ENCODE assay signal across 19 cellular contexts in genomic region chr10:29099001-29099400, GRCh38.
DNase-seq lines count a peak whose midpoint lies in the region; ATAC-seq and TF ChIP-seq lines count a peak whose summit lies in the region.
"Had no signal": no experiment of that assay in that cellular context is flagged by ENCODE, and none has a peak within 500 bp of the region (broad histone marks: within the 10 kb centered on the region; RNA-seq: fewer than 3 reads in every experiment).

No MANE protein-coding gene starts in this region.

- no peaks in the 10 kb centered on the region for H3K4me1 ChIP-seq in mammary epithelial cell (ENCODE audit: insufficient read depth, low read length)
- peaks cover 37% of the 10 kb centered on the region for H3K4me1 ChIP-seq in PC-3 (ENCODE audit: insufficient read depth, low read length)
- no peaks in the 10 kb centered on the region for H3K4me1 ChIP-seq in foreskin keratinocyte
- peaks cover 10% of the 10 kb centered on the region for H3K4me1 ChIP-seq in smooth muscle cell (ENCODE audit: low read depth)
- H3K4me1 ChIP-seq in A673 (ENCODE audit: insufficient read depth, low read length, poor library complexity, severe bottlenecking) = no peaks in the 10 kb centered on the region
- H3K4me1 ChIP-seq: BLaER1 treated with 17β-estradiol and CSF1 and Interleukin-3, amounts not matched to agents 10 nM and 100 nM had no signal

- H3K4me1 Mint-ChIP-seq in MCF 10A (ENCODE audit: insufficient read depth, unreplicated experiment) = peaks cover 10% of the 10 kb centered on the region
- H3K4me1 Mint-ChIP-seq: CD8-positive, alpha-beta memory T cell had no signal

- H3K4me3 Mint-ChIP-seq in MCF 10A (ENCODE audit: unreplicated experiment) = no peak overlapping the region
- H3K4me3 Mint-ChIP-seq: CD8-positive, alpha-beta memory T cell had no signal

- ATAC-seq in PC-3 = peak; percentile 72
- peak; percentile 40 for ATAC-seq in foreskin keratinocyte
- ATAC-seq in HG03280 (IDR thresholded peaks at IDR 0.05; ENCODE audit: unreplicated experiment) = no peak
- no peak for ATAC-seq in HG02610 (IDR thresholded peaks at IDR 0.05; ENCODE audit: unreplicated experiment)
- ATAC-seq: A549 had no signal

- no peak overlapping the region for H3K4me2 ChIP-seq in mammary epithelial cell (ENCODE audit: insufficient read depth, low read depth, low read length)
- H3K4me2 ChIP-seq in PC-3 (ENCODE audit: low read length) = peak overlapping the region; percentile 68
- no peak overlapping the region for H3K4me2 ChIP-seq in smooth muscle cell
- H3K4me2 ChIP-seq: A549; BLaER1 treated with 17β-estradiol and CSF1 and Interleukin-3, amounts not matched to agents 10 nM and 100 nM; KMS-11 had no signal

- TF ChIP-seq CTCF in mammary epithelial cell (conservative IDR thresholded peaks at IDR 0.05 in 1 of 2, IDR thresholded peaks at IDR 0.05 in 1 of 2; ENCODE audit: extremely low read depth in 1 of 2, insufficient read depth in 1 of 2, low read depth in 1 of 2, low read length in 2 of 2) = no peak
- no peak for TF ChIP-seq CTCF in MCF 10A (IDR thresholded peaks at IDR 0.05; ENCODE audit: unreplicated experiment)
- no peak for TF ChIP-seq CTCF in PC-3 (conservative IDR thresholded peaks at IDR 0.05; ENCODE audit: low read depth, low read length)
- no peak for TF ChIP-seq CTCF in foreskin keratinocyte (conservative IDR thresholded peaks at IDR 0.05)
- TF ChIP-seq CTCF in smooth muscle cell (IDR thresholded peaks at IDR 0.05; ENCODE audit: borderline replicate concordance, insufficient read depth, poor library complexity, severe bottlenecking) = no peak
- TF ChIP-seq CTCF in A673 (conservative IDR thresholded peaks at IDR 0.05; ENCODE audit: low read depth, low read length) = no peak

- BruUV-seq in mammary epithelial cell (replicated peaks; lab: Mats Ljungman, UMichigan) = no TSS peak
- no TSS peak for BruUV-seq in MCF 10A (replicated peaks; lab: Mats Ljungman, UMichigan)
- BruUV-seq in PC-3 (replicated peaks; lab: Mats Ljungman, UMichigan) = no TSS peak
- BruUV-seq in A673 (replicated peaks; lab: Mats Ljungman, UMichigan) = no TSS peak

- peaks cover 3% of the 10 kb centered on the region for H3F3A ChIP-seq in PC-3 (ENCODE audit: low read length, unreplicated experiment)
- peaks cover 20% of the 10 kb centered on the region for H3F3A ChIP-seq in smooth muscle cell (ENCODE audit: low read depth)

- intact Hi-C loops in mammary epithelial cell (cut with micrococcal nuclease) (no loop called here), MCF 10A (cut with micrococcal nuclease) (no loop called here), PC-3 (cut with micrococcal nuclease) (no loop called here), A673 (cut with micrococcal nuclease; ENCODE audit: unreplicated experiment) (no loop called here)

- H4K20me1 ChIP-seq in mammary epithelial cell (ENCODE audit: insufficient read depth, low read length) (no peaks in the 10 kb centered on the region), PC-3 (ENCODE audit: low read length) (no peaks in the 10 kb centered on the region), smooth muscle cell (ENCODE audit: low read depth) (no peaks in the 10 kb centered on the region)
- H4K20me1 ChIP-seq: BLaER1 treated with 17β-estradiol and CSF1 and Interleukin-3, amounts not matched to agents 10 nM and 100 nM had no signal

- DNase-seq in mammary epithelial cell (peak; percentile 59), MCF 10A (ENCODE audit: unreplicated experiment) (no peak), PC-3 (peak; percentile 86), foreskin keratinocyte (peak; percentile 33 to 65), smooth muscle cell (lab: John Stamatoyannopoulos, UW; ENCODE audit: unreplicated experiment) (no peak), A673 (ENCODE audit: low spot score) (no peak)
- DNase-seq: CD8-positive, alpha-beta memory T cell; DND-41; MG63; NCI-H1048; NCI-H1436; NCI-H1930; NCI-H446 treated with DMSO at 0.1 percent for 48 hours; SW 1271 had no signal

- no peaks in the 10 kb centered on the region for H3K9me3 Mint-ChIP-seq in MCF 10A (ENCODE audit: unreplicated experiment)

- no peak overlapping the region for H3K27ac Mint-ChIP-seq in MCF 10A (ENCODE audit: low read depth, unreplicated experiment)
- H3K27ac Mint-ChIP-seq: CD8-positive, alpha-beta memory T cell had no signal

- H3K27me3 Mint-ChIP-seq in MCF 10A (ENCODE audit: insufficient read depth, unreplicated experiment) = no peaks in the 10 kb centered on the region

- H3K36me3 Mint-ChIP-seq in MCF 10A (ENCODE audit: insufficient read depth, unreplicated experiment) = no peaks in the 10 kb centered on the region
- H3K36me3 Mint-ChIP-seq: CD8-positive, alpha-beta memory T cell had no signal

- H3K9ac ChIP-seq in mammary epithelial cell (ENCODE audit: insufficient read depth, low read length) (no peak overlapping the region), PC-3 (ENCODE audit: low read length) (peak overlapping the region; percentile 25; the same call in 1 of the 2 replicates), smooth muscle cell (ENCODE audit: low read depth) (no peak overlapping the region)
- H3K9ac ChIP-seq: BLaER1 treated with 17β-estradiol and CSF1 and Interleukin-3, amounts not matched to agents 10 nM and 100 nM; KMS-11 had no signal

- dilution Hi-C loops in mammary epithelial cell (cut with HindIII; ENCODE audit: low sequenced_read_pairs) = no loop called here

- peaks cover 4% of the 10 kb centered on the region for H3K9me3 ChIP-seq in mammary epithelial cell (replicated peaks; ENCODE audit: insufficient read depth, low read length)
- no peaks in the 10 kb centered on the region for H3K9me3 ChIP-seq in PC-3 (ENCODE audit: low read length)
- H3K9me3 ChIP-seq in smooth muscle cell (replicated peaks; ENCODE audit: low read depth) = no peaks in the 10 kb centered on the region
- H3K9me3 ChIP-seq in A673 (ENCODE audit: low read depth, low read length, poor library complexity, severe bottlenecking) = no peaks in the 10 kb centered on the region

- in situ Hi-C loops in mammary epithelial cell (cut with MboI; ENCODE audit: low sequenced_read_pairs in 2 of 2) = no loop called here

- H3K27ac ChIP-seq in mammary epithelial cell (ENCODE audit: insufficient read depth, low read depth, low read length) (no peak overlapping the region), PC-3 (ENCODE audit: low read length) (peak overlapping the region; percentile 82), foreskin keratinocyte (no peak overlapping the region), smooth muscle cell (ENCODE audit: low read depth) (peak overlapping the region; percentile 65), A673 (ENCODE audit: low read depth, low read length, poor library complexity, severe bottlenecking) (no peak overlapping the region)
- H3K27ac ChIP-seq: A549; BLaER1 treated with 17β-estradiol and CSF1 and Interleukin-3, amounts not matched to agents 10 nM and 100 nM; KMS-11 had no signal

- H3K27me3 ChIP-seq in mammary epithelial cell (ENCODE audit: insufficient read depth, low read length) (no peaks in the 10 kb centered on the region), PC-3 (ENCODE audit: low read length) (no peaks in the 10 kb centered on the region), foreskin keratinocyte (peaks cover 5% of the 10 kb centered on the region), smooth muscle cell (ENCODE audit: low read depth) (no peaks in the 10 kb centered on the region), A673 (replicated peaks; ENCODE audit: insufficient read depth, low read depth, low read length, poor library complexity) (no peaks in the 10 kb centered on the region)
- H3K27me3 ChIP-seq: BLaER1 treated with 17β-estradiol and CSF1 and Interleukin-3, amounts not matched to agents 10 nM and 100 nM; MG63 had no signal

- H2AFZ ChIP-seq in mammary epithelial cell (ENCODE audit: low read depth, low read length) (no peak overlapping the region), PC-3 (ENCODE audit: low read length) (no peak overlapping the region), smooth muscle cell (ENCODE audit: low read depth) (no peak overlapping the region)

- CTCF ChIA-PET in mammary epithelial cell (lab: Charles Lee; ENCODE audit: low non-redundant PET) = no interaction called here
- CTCF ChIA-PET in MCF 10A (lab: Yijun Ruan, JAX) = no interaction called here
- CTCF ChIA-PET in PC-3 (lab: Charles Lee) = no interaction called here
- CTCF ChIA-PET in A673 (lab: Charles Lee) = no interaction called here

- H3K36me3 ChIP-seq in mammary epithelial cell (ENCODE audit: insufficient read depth, low read length) = no peaks in the 10 kb centered on the region
- no peaks in the 10 kb centered on the region for H3K36me3 ChIP-seq in PC-3 (ENCODE audit: low read depth, low read length)
- H3K36me3 ChIP-seq in smooth muscle cell (ENCODE audit: low read depth) = no peaks in the 10 kb centered on the region
- H3K36me3 ChIP-seq in A673 (ENCODE audit: insufficient read depth, low read length, poor library complexity, severe bottlenecking) = no peaks in the 10 kb centered on the region
- H3K36me3 ChIP-seq: BLaER1 treated with 17β-estradiol and CSF1 and Interleukin-3, amounts not matched to agents 10 nM and 100 nM; MG63 had no signal

- H3K79me2 ChIP-seq in mammary epithelial cell (ENCODE audit: insufficient read depth, low read length) (no peaks in the 10 kb centered on the region), PC-3 (ENCODE audit: low read length) (no peaks in the 10 kb centered on the region), smooth muscle cell (ENCODE audit: low read depth) (no peaks in the 10 kb centered on the region)

- 23% methylated on average over 2 of the region's 2 CpGs for WGBS in mammary epithelial cell (ENCODE audit: low coverage, missing lambda C conversion rate)
- 21% methylated on average over 2 of the region's 2 CpGs for WGBS in smooth muscle cell (ENCODE audit: low lambda C conversion rate)

- POLR2A ChIA-PET in MCF 10A (lab: Yijun Ruan, JAX) (no interaction called here), PC-3 (lab: Charles Lee; ENCODE audit: unreplicated experiment) (no interaction called here), A673 (lab: Charles Lee; ENCODE audit: low non-redundant PET) (no interaction called here)

- no peaks in the 10 kb centered on the region for H3K9me2 ChIP-seq in PC-3 (replicated peaks; ENCODE audit: low read length)

- H3K4me3 ChIP-seq in mammary epithelial cell (replicated peaks in 1 of 3; ENCODE audit: insufficient read depth in 1 of 3, low read depth in 2 of 3, low read length in 3 of 3) (no peak overlapping the region), PC-3 (ENCODE audit: low read length) (no peak overlapping the region), smooth muscle cell (no peak overlapping the region), A673 (ENCODE audit: low read depth, low read length, poor library complexity, severe bottlenecking) (no peak overlapping the region)
- H3K4me3 ChIP-seq: A549; BLaER1 treated with 17β-estradiol and CSF1 and Interleukin-3, amounts not matched to agents 10 nM and 100 nM; MG63 had no signal

Comparison
In these comparisons a context has a peak if more than half of its experiments do, and no peak if none do; other contexts are left out.
1. DNase-seq: peak in mammary epithelial cell (single experiment), PC-3 (single experiment) and foreskin keratinocyte (2 of 2); none in MCF 10A (single experiment), smooth muscle cell (single experiment) and A673 (single experiment).
2. H3K27ac ChIP-seq: peak in PC-3 (single experiment) and smooth muscle cell (single experiment); none in mammary epithelial cell (single experiment), foreskin keratinocyte (single experiment) and A673 (single experiment).
3. ATAC-seq: peak in PC-3 (single experiment) and foreskin keratinocyte (single experiment); none in HG03280 (single experiment) and HG02610 (single experiment).